ENCODE assay signal across 19 cellular contexts in genomic region chr16:17885659-17886200, GRCh38.
"Had no signal": no experiment of that assay in that cellular context is flagged by ENCODE, and none has a peak within 500 bp of the region (broad histone marks: within the 10 kb centered on the region; RNA-seq: fewer than 3 reads in every experiment).

No MANE protein-coding gene starts in this region.

- H3K4me1 ChIP-seq: esophagus squamous epithelium, pancreas, sigmoid colon, upper lobe of left lung had no signal

- H3K27ac ChIP-seq: esophagus squamous epithelium, neutrophil, pancreas, sigmoid colon, thoracic aorta, upper lobe of left lung had no signal

- H3K36me3 ChIP-seq: esophagus squamous epithelium, neutrophil, pancreas, sigmoid colon, thoracic aorta, upper lobe of left lung had no signal

- H3K9me3 Mint-ChIP-seq: activated CD4-positive, alpha-beta T cell treated with anti-CD3 and anti-CD28 coated beads, Interleukin-2, amount 10 ng/mL, durations not matched to agents 7 days and 5 days; activated naive CD4-positive, alpha-beta T cell treated with anti-CD3 and anti-CD28 coated beads for 36 hours; activated T-cell treated with anti-CD3 and anti-CD28 coated beads, Interleukin-2, amount 50 U/mL, for 4 hours; natural killer cell treated with Interleukin-12 subunit alpha and Interleukin-12 subunit beta and Interleukin-15 and Interleukin-18, amount 100 ng/mL, for 72 hours; stimulated activated memory B cell treated with anti-CD40 and anti-IgM and Interleukin-4, amounts not matched to agents 10 μg/mL and 1 μg/mL and 100 μg/mL, for 72 hours had no signal

- H3K4me1 Mint-ChIP-seq: activated CD4-positive, alpha-beta T cell treated with anti-CD3 and anti-CD28 coated beads, Interleukin-2, amount 10 ng/mL, durations not matched to agents 7 days and 5 days; mesothelial cell of epicardium; stimulated activated memory B cell treated with anti-CD40 and anti-IgM and Interleukin-4, amounts not matched to agents 10 μg/mL and 1 μg/mL and 100 μg/mL, for 72 hours had no signal

- H3K27ac Mint-ChIP-seq: activated CD4-positive, alpha-beta T cell treated with anti-CD3 and anti-CD28 coated beads, Interleukin-2, amount 10 ng/mL, durations not matched to agents 7 days and 5 days; activated naive CD4-positive, alpha-beta T cell treated with anti-CD3 and anti-CD28 coated beads for 36 hours; mesothelial cell of epicardium; natural killer cell treated with Interleukin-12 subunit alpha and Interleukin-12 subunit beta and Interleukin-15 and Interleukin-18, amount 100 ng/mL, for 72 hours; stimulated activated memory B cell treated with anti-CD40 and anti-IgM and Interleukin-4, amounts not matched to agents 10 μg/mL and 1 μg/mL and 100 μg/mL, for 72 hours had no signal

- H3K27me3 Mint-ChIP-seq: stimulated activated memory B cell treated with anti-CD40 and anti-IgM and Interleukin-4, amounts not matched to agents 10 μg/mL and 1 μg/mL and 100 μg/mL, for 72 hours had no signal

- H3K4me3 ChIP-seq: esophagus squamous epithelium, lung, pancreas, sigmoid colon, thoracic aorta, upper lobe of left lung had no signal

- DNase-seq: activated CD4-positive, alpha-beta T cell treated with anti-CD3 and anti-CD28 coated beads, Interleukin-2, amount 10 ng/mL, durations not matched to agents 7 days and 5 days; activated CD8-positive, alpha-beta memory T cell treated with anti-CD3 and anti-CD28 coated beads, Interleukin-2, amount 50 U/mL, for 4 hours; activated naive CD4-positive, alpha-beta T cell treated with anti-CD3 and anti-CD28 coated beads for 36 hours; activated T-cell treated with anti-CD3 and anti-CD28 coated beads, Interleukin-2, amount 50 U/mL, for 4 hours; cerebellar nuclear complex; cortex of kidney; esophagus squamous epithelium; pancreas; sigmoid colon; stimulated activated CD4-positive, alpha-beta T cell treated with anti-CD3 and anti-CD28 coated beads, Interleukin-4, amount 100 ng/mL, for 4 hours; T1000; upper lobe of left lung had no signal

- H3K9me3 ChIP-seq: esophagus squamous epithelium, neutrophil, pancreas, sigmoid colon, thoracic aorta, upper lobe of left lung had no signal

- ATAC-seq: activated CD4-positive, CD25-positive, alpha-beta regulatory T cell treated with anti-CD3 and anti-CD28 coated beads, Interleukin-2, amount 50 U/mL, for 24 hours; activated T-cell treated with anti-CD3 and anti-CD28 coated beads, Interleukin-2, amount 50 U/mL, for 4 hours; natural killer cell treated with Interleukin-12 subunit alpha and Interleukin-12 subunit beta and Interleukin-15 and Interleukin-18, amount 100 ng/mL, for 72 hours; pancreas; stimulated activated memory B cell treated with anti-CD40 and anti-IgM and Interleukin-4, amounts not matched to agents 10 μg/mL and 1 μg/mL and 100 μg/mL, for 72 hours had no signal

- H3K36me3 Mint-ChIP-seq: mesothelial cell of epicardium; natural killer cell treated with Interleukin-12 subunit alpha and Interleukin-12 subunit beta and Interleukin-15 and Interleukin-18, amount 100 ng/mL, for 72 hours; stimulated activated memory B cell treated with anti-CD40 and anti-IgM and Interleukin-4, amounts not matched to agents 10 μg/mL and 1 μg/mL and 100 μg/mL, for 72 hours had no signal

- H3K4me3 Mint-ChIP-seq: activated CD4-positive, alpha-beta T cell treated with anti-CD3 and anti-CD28 coated beads, Interleukin-2, amount 10 ng/mL, durations not matched to agents 7 days and 5 days; activated naive CD4-positive, alpha-beta T cell treated with anti-CD3 and anti-CD28 coated beads for 36 hours; activated T-cell treated with anti-CD3 and anti-CD28 coated beads, Interleukin-2, amount 50 U/mL, for 4 hours; mesothelial cell of epicardium; natural killer cell treated with Interleukin-12 subunit alpha and Interleukin-12 subunit beta and Interleukin-15 and Interleukin-18, amount 100 ng/mL, for 72 hours; stimulated activated memory B cell treated with anti-CD40 and anti-IgM and Interleukin-4, amounts not matched to agents 10 μg/mL and 1 μg/mL and 100 μg/mL, for 72 hours had no signal

- H3K27me3 ChIP-seq: neutrophil, pancreas, sigmoid colon, upper lobe of left lung had no signal
